Comparison of ENCODE assay signal across 18 cellular contexts in the genomic region with DNA sequence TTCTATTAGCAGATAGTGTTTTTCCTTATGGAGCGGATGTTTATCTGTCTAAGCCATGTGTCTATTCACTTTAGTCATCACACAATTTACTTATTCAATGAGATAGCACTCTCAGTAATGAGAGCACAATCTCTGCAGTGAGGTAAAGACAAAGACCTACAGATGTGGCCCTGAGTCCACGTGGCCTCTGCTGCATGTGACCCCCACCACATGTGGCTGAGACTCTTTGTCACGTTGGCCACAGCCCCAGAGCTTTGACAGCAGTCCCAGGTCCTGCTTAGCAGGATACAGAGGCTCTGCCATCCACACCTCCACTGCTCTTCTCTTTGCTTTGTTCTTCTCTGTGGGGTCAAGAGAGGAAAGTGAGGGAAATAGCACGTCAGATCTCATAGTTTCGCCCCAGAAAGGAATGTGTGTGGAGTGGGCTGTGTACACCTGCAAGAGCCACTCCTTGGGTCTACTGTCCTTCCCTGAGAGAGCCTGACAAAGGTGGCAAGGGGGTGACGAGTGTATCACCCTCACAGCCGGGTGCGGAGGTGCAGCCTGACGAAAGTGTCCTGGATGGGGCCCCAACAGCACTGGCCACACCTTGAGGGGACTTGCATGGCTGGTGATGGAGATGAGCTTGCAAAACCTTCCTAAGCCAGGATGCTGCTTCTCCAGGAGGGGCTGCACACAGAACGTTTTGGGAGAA. TPM values are rescaled to one million over a fixed set of nuclear protein-coding genes. Genes with fewer than 3 reads are reported as not detected.
DNase-seq lines count a peak whose midpoint lies in the region; ATAC-seq and TF ChIP-seq lines count a peak whose summit lies in the region.
"Had no signal": no experiment of that assay in that cellular context is flagged by ENCODE, and none has a peak within 500 bp of the region (broad histone marks: within the 10 kb centered on the region; RNA-seq: fewer than 3 reads in every experiment).

No MANE protein-coding gene starts in this region.

- no peak overlapping the region for H3K4me3 Mint-ChIP-seq in CD4-positive, CD25-positive, alpha-beta regulatory T cell
- H3K4me3 Mint-ChIP-seq in CD4-positive, alpha-beta memory T cell: no peak overlapping the region
- peak overlapping the region in 5 of 10 donors; percentile 10 to 59 (median 17) for H3K4me3 Mint-ChIP-seq in naive thymus-derived CD4-positive, alpha-beta T cell
- H3K4me3 Mint-ChIP-seq: IgD-negative memory B cell had no signal

- H3K4me1 ChIP-seq in CD4-positive, CD25-positive, alpha-beta regulatory T cell (ENCODE audit: control insufficient read depth, insufficient read depth, low read length, poor library complexity, severe bottlenecking): peaks cover 7% of the 10 kb centered on the region
- peaks cover 18% of the 10 kb centered on the region for H3K4me1 ChIP-seq in CD4-positive, alpha-beta memory T cell (ENCODE audit: insufficient read depth, low read length)
- H3K4me1 ChIP-seq in naive thymus-derived CD4-positive, alpha-beta T cell (ENCODE audit: control insufficient read depth in 2 of 2, insufficient read depth in 2 of 2, low read length in 2 of 2): peaks cover 7 to 18% of the 10 kb centered on the region in 2 donors
- H3K4me1 ChIP-seq: Caco-2, HAP-1 had no signal

- DNase-seq in CD4-positive, CD25-positive, alpha-beta regulatory T cell: no peak
- DNase-seq in CD4-positive, alpha-beta memory T cell: no peak
- DNase-seq in coronary artery (ENCODE audit: low spot score): peak; percentile 47
- no peak for DNase-seq in naive thymus-derived CD4-positive, alpha-beta T cell
- DNase-seq in UCSD-AML1 (lab: John Stamatoyannopoulos, UW; ENCODE audit: unreplicated experiment): no peak
- DNase-seq in HuH-7 (ENCODE audit: low spot score): no peak
- DNase-seq in activated CD4-positive, alpha-beta T cell treated with anti-CD3 and anti-CD28 coated beads, Interleukin-2, amount 50 U/mL, for 4 hours: no peak
- DNase-seq: NCI-H1417, NCI-H1930, NCI-H2171 treated with DMSO at 0.1 percent for 48 hours, NCI-H510A treated with DMSO at 0.1 percent for 48 hours, SIG-M5 had no signal

- CTCF ChIA-PET in CD4-positive, alpha-beta memory T cell (lab: Charles Lee; ENCODE audit: partially characterized antibody): interaction anchor here (1.2 to 7.2 kb wide), 7 partner anchors 8 to 118 kb away, joined by 3 to 239 read pairs (median 6); no protein-coding TSS in a partner anchor
- CTCF ChIA-PET in naive thymus-derived CD4-positive, alpha-beta T cell (lab: Charles Lee): interaction anchor here (0.6 to 4.6 kb wide), 4 partner anchors 14 to 117 kb away, joined by 3 to 97 read pairs (median 4); no protein-coding TSS in a partner anchor

- H3K9me3 Mint-ChIP-seq in CD4-positive, CD25-positive, alpha-beta regulatory T cell: peaks cover 0 to 9% (median 5%) of the 10 kb centered on the region in 7 donors
- peaks cover 0 to 14% (median 11%) of the 10 kb centered on the region in 8 donors for H3K9me3 Mint-ChIP-seq in CD4-positive, alpha-beta memory T cell
- peaks cover 0 to 20% (median 8%) of the 10 kb centered on the region in 11 donors for H3K9me3 Mint-ChIP-seq in naive thymus-derived CD4-positive, alpha-beta T cell

- TF ChIP-seq CTCF in coronary artery (IDR thresholded peaks at IDR 0.05): no peak

- intact Hi-C loops in CD4-positive, alpha-beta memory T cell (cut with micrococcal nuclease): no loop called here
- intact Hi-C loops in naive thymus-derived CD4-positive, alpha-beta T cell (cut with micrococcal nuclease): no loop called here

- H3K4me1 Mint-ChIP-seq in CD4-positive, CD25-positive, alpha-beta regulatory T cell: peaks cover 17 to 40% (median 28%) of the 10 kb centered on the region in 4 donors
- H3K4me1 Mint-ChIP-seq in CD4-positive, alpha-beta memory T cell: peaks cover 29 to 57% (median 38%) of the 10 kb centered on the region in 4 donors
- peaks cover 13 to 47% (median 42%) of the 10 kb centered on the region in 7 donors for H3K4me1 Mint-ChIP-seq in naive thymus-derived CD4-positive, alpha-beta T cell

- H3K27me3 Mint-ChIP-seq in CD4-positive, CD25-positive, alpha-beta regulatory T cell: no peaks in the 10 kb centered on the region
- no peaks in the 10 kb centered on the region for H3K27me3 Mint-ChIP-seq in CD4-positive, alpha-beta memory T cell
- no peaks in the 10 kb centered on the region for H3K27me3 Mint-ChIP-seq in naive thymus-derived CD4-positive, alpha-beta T cell

- peaks cover 65% of the 10 kb centered on the region for H3K36me3 Mint-ChIP-seq in CD4-positive, CD25-positive, alpha-beta regulatory T cell
- peaks cover 58 to 70% of the 10 kb centered on the region in 2 donors for H3K36me3 Mint-ChIP-seq in CD4-positive, alpha-beta memory T cell
- peaks cover 8 to 52% (median 31%) of the 10 kb centered on the region in 5 donors for H3K36me3 Mint-ChIP-seq in naive thymus-derived CD4-positive, alpha-beta T cell

- H3K36me3 ChIP-seq in CD4-positive, CD25-positive, alpha-beta regulatory T cell (ENCODE audit: control insufficient read depth, insufficient read depth, low read length): peaks cover 86% of the 10 kb centered on the region
- H3K36me3 ChIP-seq in CD4-positive, alpha-beta memory T cell (ENCODE audit: insufficient read depth, low read length): peaks cover 36% of the 10 kb centered on the region
- H3K36me3 ChIP-seq in naive thymus-derived CD4-positive, alpha-beta T cell (ENCODE audit: control insufficient read depth in 2 of 3, insufficient read depth in 3 of 3, low read length in 3 of 3): peaks cover 0 to 22% (median 14%) of the 10 kb centered on the region in 3 experiments
- H3K36me3 ChIP-seq: HAP-1 had no signal

- H3K4me3 ChIP-seq in CD4-positive, CD25-positive, alpha-beta regulatory T cell (ENCODE audit: low read depth, low read length): no peak overlapping the region
- no peak overlapping the region for H3K4me3 ChIP-seq in CD4-positive, alpha-beta memory T cell (ENCODE audit: low read length in 2 of 2)
- no peak overlapping the region for H3K4me3 ChIP-seq in coronary artery
- H3K4me3 ChIP-seq in naive thymus-derived CD4-positive, alpha-beta T cell (ENCODE audit: low read length): no peak overlapping the region
- H3K4me3 ChIP-seq: HAP-1 had no signal

- H3K9me3 ChIP-seq in CD4-positive, CD25-positive, alpha-beta regulatory T cell (ENCODE audit: control insufficient read depth in 2 of 2, low read length in 2 of 2): peaks cover 8% of the 10 kb centered on the region in 2 experiments
- H3K9me3 ChIP-seq in CD4-positive, alpha-beta memory T cell (ENCODE audit: control insufficient read depth in 1 of 2, low read length in 2 of 2): no peaks in the 10 kb centered on the region
- H3K9me3 ChIP-seq in naive thymus-derived CD4-positive, alpha-beta T cell (ENCODE audit: control insufficient read depth in 2 of 3, low read length in 3 of 3): peaks cover 0 to 4% (median 4%) of the 10 kb centered on the region in 3 experiments
- H3K9me3 ChIP-seq: Caco-2, HAP-1 had no signal

- POLR2A ChIA-PET in CD4-positive, alpha-beta memory T cell (lab: Charles Lee; ENCODE audit: partially characterized antibody): no interaction called here
- POLR2A ChIA-PET in naive thymus-derived CD4-positive, alpha-beta T cell (lab: Charles Lee): interaction anchor here (0.6 to 3.8 kb wide), 8 partner anchors 19 to 222 kb away, joined by 3 to 33 read pairs (median 3); partner anchors contain the start of gene ZNF831

- no peak for ATAC-seq in CD4-positive, CD25-positive, alpha-beta regulatory T cell (ENCODE audit: low read depth in 2 of 2)
- ATAC-seq in naive thymus-derived CD4-positive, alpha-beta T cell: no peak

- H3K27ac Mint-ChIP-seq in CD4-positive, CD25-positive, alpha-beta regulatory T cell: peak overlapping the region in 2 of 3 donors; percentile 68
- H3K27ac Mint-ChIP-seq in CD4-positive, alpha-beta memory T cell: peak overlapping the region; percentile 8 to 83 (median 71)
- peak overlapping the region in 7 of 9 donors; percentile 32 to 85 (median 73) for H3K27ac Mint-ChIP-seq in naive thymus-derived CD4-positive, alpha-beta T cell

- no peak overlapping the region for H3K27ac ChIP-seq in CD4-positive, CD25-positive, alpha-beta regulatory T cell (ENCODE audit: insufficient read depth, low read length, poor library complexity, severe bottlenecking)
- H3K27ac ChIP-seq in CD4-positive, alpha-beta memory T cell (ENCODE audit: low read depth, low read length): no peak overlapping the region
- H3K27ac ChIP-seq in coronary artery: no peak overlapping the region
- H3K27ac ChIP-seq in naive thymus-derived CD4-positive, alpha-beta T cell (ENCODE audit: low read depth, low read length): no peak overlapping the region

- no peaks in the 10 kb centered on the region for H3K27me3 ChIP-seq in CD4-positive, CD25-positive, alpha-beta regulatory T cell (ENCODE audit: control insufficient read depth, insufficient read depth, low read length)
- no peaks in the 10 kb centered on the region for H3K27me3 ChIP-seq in CD4-positive, alpha-beta memory T cell (ENCODE audit: insufficient read depth, low read length)
- H3K27me3 ChIP-seq in naive thymus-derived CD4-positive, alpha-beta T cell (ENCODE audit: control insufficient read depth in 2 of 2, insufficient read depth in 2 of 2, low read length in 2 of 2): no peaks in the 10 kb centered on the region

RNA-seq across cellular contexts. Expression of gene ZNF831, which starts 40.7 kb away (rescaled TPM):
- total RNA-seq in CD4-positive, CD25-positive, alpha-beta regulatory T cell: 90.3 TPM
- 10 to 100 TPM; 15.9 to 22.1 (median 17.6) TPM for polyA plus RNA-seq in CD4-positive, CD25-positive, alpha-beta regulatory T cell
- 10 to 100 TPM; 46.8 to 49.0 TPM for total RNA-seq in CD4-positive, alpha-beta memory T cell
- polyA plus RNA-seq in CD4-positive, alpha-beta memory T cell: 10 to 100 TPM in 1 of 2 donors, 1 to 10 TPM in 1; 7.8 to 12.1 TPM
- 10 to 100 TPM in 4 of 5 experiments, 1 to 10 TPM in 1; 8.5 to 37.8 (median 35.5) TPM for total RNA-seq in naive thymus-derived CD4-positive, alpha-beta T cell
- 1 to 10 TPM; 5.6 to 7.8 TPM for polyA plus RNA-seq in naive thymus-derived CD4-positive, alpha-beta T cell
- total RNA-seq: Caco-2, LHCN-M2 had no signal
- polyA plus RNA-seq: AG04450, BJ had no signal
